1 cellular context compared by ENCODE assay signal in genomic region chr16:2911580-2912329, GRCh38.
TF ChIP-seq lines count a peak whose summit lies in the region.

A gene with protein sequence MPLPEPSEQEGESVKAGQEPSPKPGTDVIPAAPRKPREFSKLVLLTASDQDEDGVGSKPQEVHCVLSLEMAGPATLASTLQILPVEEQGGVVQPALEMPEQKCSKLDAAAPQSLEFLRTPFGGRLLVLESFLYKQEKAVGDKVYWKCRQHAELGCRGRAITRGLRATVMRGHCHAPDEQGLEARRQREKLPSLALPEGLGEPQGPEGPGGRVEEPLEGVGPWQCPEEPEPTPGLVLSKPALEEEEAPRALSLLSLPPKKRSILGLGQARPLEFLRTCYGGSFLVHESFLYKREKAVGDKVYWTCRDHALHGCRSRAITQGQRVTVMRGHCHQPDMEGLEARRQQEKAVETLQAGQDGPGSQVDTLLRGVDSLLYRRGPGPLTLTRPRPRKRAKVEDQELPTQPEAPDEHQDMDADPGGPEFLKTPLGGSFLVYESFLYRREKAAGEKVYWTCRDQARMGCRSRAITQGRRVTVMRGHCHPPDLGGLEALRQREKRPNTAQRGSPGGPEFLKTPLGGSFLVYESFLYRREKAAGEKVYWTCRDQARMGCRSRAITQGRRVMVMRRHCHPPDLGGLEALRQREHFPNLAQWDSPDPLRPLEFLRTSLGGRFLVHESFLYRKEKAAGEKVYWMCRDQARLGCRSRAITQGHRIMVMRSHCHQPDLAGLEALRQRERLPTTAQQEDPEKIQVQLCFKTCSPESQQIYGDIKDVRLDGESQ (plus strand): TSS chr16:2911931. CDS start chr16:2929686, 17,755 bp downstream.

TF ChIP-seq in HepG2, 621 proteins besides CTCF, POLR2A, EP300 and RAD21 (continued from another document and continues in another):
- no peak for TF ChIP-seq SNAPC4 (CRISPR knock-in tag; IDR thresholded peaks at IDR 0.05)
- peak; percentile 91 for TF ChIP-seq SPEN (CRISPR knock-in tag; IDR thresholded peaks at IDR 0.05; ENCODE audit: low read depth)
- TF ChIP-seq ZNF264 (CRISPR knock-in tag; IDR thresholded peaks at IDR 0.05) = no peak
- TF ChIP-seq, protein P1, sequence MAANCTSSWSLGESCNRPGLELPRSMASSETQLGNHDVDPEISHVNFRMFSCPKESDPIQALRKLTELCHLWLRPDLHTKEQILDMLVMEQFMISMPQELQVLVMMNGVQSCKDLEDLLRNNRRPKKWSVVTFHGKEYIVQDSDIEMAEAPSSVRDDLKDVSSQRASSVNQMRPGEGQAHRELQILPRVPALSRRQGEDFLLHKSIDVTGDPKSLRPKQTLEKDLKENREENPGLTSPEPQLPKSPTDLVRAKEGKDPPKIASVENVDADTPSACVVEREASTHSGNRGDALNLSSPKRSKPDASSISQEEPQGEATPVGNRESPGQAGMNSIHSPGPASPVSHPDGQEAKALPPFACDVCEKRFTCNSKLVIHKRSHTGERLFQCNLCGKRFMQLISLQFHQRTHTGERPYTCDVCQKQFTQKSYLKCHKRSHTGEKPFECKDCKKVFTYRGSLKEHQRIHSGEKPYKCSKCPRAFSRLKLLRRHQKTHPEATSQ (CRISPR knock-in tag; IDR thresholded peaks at IDR 0.05; ENCODE audit: borderline replicate concordance) = no peak
- TF ChIP-seq, protein P2, sequence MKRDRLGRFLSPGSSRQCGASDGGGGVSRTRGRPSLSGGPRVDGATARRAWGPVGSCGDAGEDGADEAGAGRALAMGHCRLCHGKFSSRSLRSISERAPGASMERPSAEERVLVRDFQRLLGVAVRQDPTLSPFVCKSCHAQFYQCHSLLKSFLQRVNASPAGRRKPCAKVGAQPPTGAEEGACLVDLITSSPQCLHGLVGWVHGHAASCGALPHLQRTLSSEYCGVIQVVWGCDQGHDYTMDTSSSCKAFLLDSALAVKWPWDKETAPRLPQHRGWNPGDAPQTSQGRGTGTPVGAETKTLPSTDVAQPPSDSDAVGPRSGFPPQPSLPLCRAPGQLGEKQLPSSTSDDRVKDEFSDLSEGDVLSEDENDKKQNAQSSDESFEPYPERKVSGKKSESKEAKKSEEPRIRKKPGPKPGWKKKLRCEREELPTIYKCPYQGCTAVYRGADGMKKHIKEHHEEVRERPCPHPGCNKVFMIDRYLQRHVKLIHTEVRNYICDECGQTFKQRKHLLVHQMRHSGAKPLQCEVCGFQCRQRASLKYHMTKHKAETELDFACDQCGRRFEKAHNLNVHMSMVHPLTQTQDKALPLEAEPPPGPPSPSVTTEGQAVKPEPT (CRISPR knock-in tag; IDR thresholded peaks at IDR 0.05; ENCODE audit: low read depth) = peak; percentile 87; the same call in 1 of the 2 replicates
- no peak for TF ChIP-seq ZNF850 (CRISPR knock-in tag; conservative IDR thresholded peaks at IDR 0.05)
- no peak for TF ChIP-seq SUZ12 (IDR thresholded peaks at IDR 0.05; ENCODE audit: low read depth, low read length)
- TF ChIP-seq ZNF746 (CRISPR knock-in tag; IDR thresholded peaks at IDR 0.05) = no peak
- peak; percentile 65 for TF ChIP-seq ASH2L (IDR thresholded peaks at IDR 0.05; ENCODE audit: insufficient read length, low read depth, low read length)
- 0 out of 2 replicates have a peak, but pooled peaks have one; percentile 33 for TF ChIP-seq BHLHE40 (IDR thresholded peaks at IDR 0.05; ENCODE audit: low read length)
- no peak for TF ChIP-seq ZBTB40 (IDR thresholded peaks at IDR 0.05)
- no peak; the same call in 1 of the 2 replicates for TF ChIP-seq ZBTB40 (CRISPR knock-in tag; IDR thresholded peaks at IDR 0.05)
- TF ChIP-seq ZNF207 (IDR thresholded peaks at IDR 0.05; ENCODE audit: borderline replicate concordance) = no peak
- TF ChIP-seq ZNF501 (CRISPR knock-in tag; IDR thresholded peaks at IDR 0.05) = peak; percentile 70; the same call in 1 of the 2 replicates
- TF ChIP-seq UBTF (CRISPR knock-in tag; IDR thresholded peaks at IDR 0.05) = no peak
- TF ChIP-seq DMAP1 (CRISPR knock-in tag; IDR thresholded peaks at IDR 0.05) = no peak
- TF ChIP-seq SNRNP70 (IDR thresholded peaks at IDR 0.05; ENCODE audit: low read depth, low read length) = no peak
- TF ChIP-seq ZNF577 (CRISPR knock-in tag; IDR thresholded peaks at IDR 0.05; ENCODE audit: borderline replicate concordance, low read depth) = no peak
- no peak for TF ChIP-seq HOXA9 (CRISPR knock-in tag; IDR thresholded peaks at IDR 0.05; ENCODE audit: borderline replicate concordance)
- TF ChIP-seq ZNF691 (CRISPR knock-in tag; IDR thresholded peaks at IDR 0.05; ENCODE audit: borderline replicate concordance, low read depth) = peak; percentile 54; the same call in 1 of the 2 replicates
- TF ChIP-seq FOSL2 (CRISPR knock-in tag; IDR thresholded peaks at IDR 0.05) = peak; percentile 32; the same call in 1 of the 2 replicates
- 0 out of 2 replicates have a peak, but pooled peaks have one; percentile 69 for TF ChIP-seq DZIP1 (CRISPR knock-in tag; IDR thresholded peaks at IDR 0.05)
